ENCODE assay signal across 17 cellular contexts in genomic region chr17:4482338-4483011, GRCh38. TPM values are rescaled to one million over a fixed set of nuclear protein-coding genes. Genes with fewer than 3 reads are reported as not detected.
A peak's percentile ranks its signal among the peaks of the same experiment; 100 is the strongest.
DNase-seq lines count a peak whose midpoint lies in the region; ATAC-seq and TF ChIP-seq lines count a peak whose summit lies in the region.
"Had no signal": no experiment of that assay in that cellular context is flagged by ENCODE, and none has a peak within 500 bp of the region (broad histone marks: within the 10 kb centered on the region; RNA-seq: fewer than 3 reads in every experiment).

No MANE protein-coding gene starts in this region.

- H3K9me3 ChIP-seq in BLaER1 (no peaks in the 10 kb centered on the region), colonic mucosa (no peaks in the 10 kb centered on the region), adrenal gland (replicated peaks in 1 of 3) (no peaks in the 10 kb centered on the region)
- no peaks in the 10 kb centered on the region for H3K9me3 ChIP-seq in naive thymus-derived CD4-positive, alpha-beta T cell (ENCODE audit: control insufficient read depth in 2 of 3, low read length in 3 of 3)
- H3K9me3 ChIP-seq: heart left ventricle, right atrium auricular region, tibial artery had no signal

- H3K27ac Mint-ChIP-seq in naive thymus-derived CD4-positive, alpha-beta T cell: peak overlapping the region in 7 of 9 donors; percentile 51 to 97 (median 78)

- no peaks in the 10 kb centered on the region for H3K9me3 Mint-ChIP-seq in naive thymus-derived CD4-positive, alpha-beta T cell

- peaks cover 36 to 70% (median 57%) of the 10 kb centered on the region in 7 donors for H3K4me1 Mint-ChIP-seq in naive thymus-derived CD4-positive, alpha-beta T cell

- H3K27ac ChIP-seq in BLaER1 (no peak overlapping the region), colonic mucosa (peak overlapping the region; percentile 93), adrenal gland (no peak overlapping the region)
- no peak overlapping the region for H3K27ac ChIP-seq in naive thymus-derived CD4-positive, alpha-beta T cell (ENCODE audit: low read depth, low read length)
- H3K27ac ChIP-seq: heart left ventricle, right atrium auricular region, tibial artery had no signal

- H3K36me3 ChIP-seq in BLaER1: no peaks in the 10 kb centered on the region
- H3K36me3 ChIP-seq in H7 (replicated peaks; ENCODE audit: control insufficient read depth, insufficient read depth, low read length): no peaks in the 10 kb centered on the region
- no peaks in the 10 kb centered on the region for H3K36me3 ChIP-seq in colonic mucosa
- H3K36me3 ChIP-seq in naive thymus-derived CD4-positive, alpha-beta T cell (ENCODE audit: control insufficient read depth in 2 of 3, insufficient read depth in 3 of 3, low read length in 3 of 3): no peaks in the 10 kb centered on the region
- no peaks in the 10 kb centered on the region for H3K36me3 ChIP-seq in adrenal gland (replicated peaks in 1 of 2)
- H3K36me3 ChIP-seq: heart left ventricle, right atrium auricular region, tibial artery had no signal

- H4K20me1 ChIP-seq in BLaER1: no peaks in the 10 kb centered on the region

- ATAC-seq in naive thymus-derived CD4-positive, alpha-beta T cell: no peak
- no peak for ATAC-seq in GM19452 (IDR thresholded peaks at IDR 0.05; ENCODE audit: unreplicated experiment)

- H3K9ac ChIP-seq in BLaER1: no peak overlapping the region
- H3K9ac ChIP-seq in colonic mucosa (ENCODE audit: low read depth in 2 of 2, low read length in 2 of 2): peak overlapping the region; percentile 55 to 85

- no peak for TF ChIP-seq CTCF in colonic mucosa (IDR thresholded peaks at IDR 0.05)
- TF ChIP-seq CTCF in adrenal gland (IDR thresholded peaks at IDR 0.05): no peak
- no peak for TF ChIP-seq CTCF in GM10266 (IDR thresholded peaks at IDR 0.05; ENCODE audit: control insufficient read depth, insufficient read depth, low read depth, missing control alignments)

- no peaks in the 10 kb centered on the region for H3K27me3 Mint-ChIP-seq in naive thymus-derived CD4-positive, alpha-beta T cell

- POLR2A ChIA-PET in naive thymus-derived CD4-positive, alpha-beta T cell (lab: Charles Lee): interaction anchor here (0.6 to 2.2 kb wide), 3 partner anchors 9 to 340 kb away, joined by 3 to 10 read pairs (median 3); partner anchors contain the start of genes CYB5D2, SPNS2 and ZZEF1

- no peak overlapping the region for H3K4me3 ChIP-seq in BLaER1
- no peak overlapping the region for H3K4me3 ChIP-seq in H7 (ENCODE audit: insufficient read depth, low read depth, low read length)
- H3K4me3 ChIP-seq in colonic mucosa: peak overlapping the region; percentile 19
- no peak overlapping the region for H3K4me3 ChIP-seq in naive thymus-derived CD4-positive, alpha-beta T cell (ENCODE audit: low read length)
- H3K4me3 ChIP-seq in adrenal gland: no peak overlapping the region
- H3K4me3 ChIP-seq: heart left ventricle, right atrium auricular region, tibial artery had no signal

- TF ChIP-seq POLR2A in adrenal gland (IDR thresholded peaks at IDR 0.05): no peak

- H3K27me3 ChIP-seq in BLaER1 (no peaks in the 10 kb centered on the region), H7 (ENCODE audit: control insufficient read depth, insufficient read depth, low read length) (no peaks in the 10 kb centered on the region), colonic mucosa (no peaks in the 10 kb centered on the region), adrenal gland (no peaks in the 10 kb centered on the region)
- no peaks in the 10 kb centered on the region for H3K27me3 ChIP-seq in naive thymus-derived CD4-positive, alpha-beta T cell (ENCODE audit: control insufficient read depth in 2 of 2, insufficient read depth in 2 of 2, low read length in 2 of 2)
- H3K27me3 ChIP-seq: heart left ventricle, right atrium auricular region had no signal

- intact Hi-C loops in colonic mucosa (cut with DNase I): no loop called here
- intact Hi-C loops in naive thymus-derived CD4-positive, alpha-beta T cell (cut with micrococcal nuclease): loop anchor here in 1 of 2 donors (5.0 kb wide), 1 partner anchor 60 kb away; no protein-coding TSS in a partner anchor
- intact Hi-C loops in adrenal gland (cut with DNase I): no loop called here

- DNase-seq in H7 (peak; percentile 61), colonic mucosa (peak; percentile 60), adrenal gland (no peak), H4 (ENCODE audit: low spot score) (no peak), GM10266 (ENCODE audit: extremely low spot score) (no peak)
- no peak for DNase-seq in naive thymus-derived CD4-positive, alpha-beta T cell
- DNase-seq: DMS53; erythroblast; NCI-H1930; NCI-H526; stimulated activated CD4-positive, alpha-beta T cell treated with anti-CD3 and anti-CD28 coated beads, Interleukin-2, amount 100 ng/mL, for 24 hours; tibial artery had no signal

- H3K36me3 Mint-ChIP-seq in naive thymus-derived CD4-positive, alpha-beta T cell: peaks cover 0 to 6% (median 0%) of the 10 kb centered on the region in 5 donors

- peak overlapping the region; percentile 96 for H3K4me2 ChIP-seq in BLaER1

- H3K4me1 ChIP-seq in BLaER1 (peaks cover 70% of the 10 kb centered on the region), colonic mucosa (peaks cover 24% of the 10 kb centered on the region), adrenal gland (replicated peaks in 1 of 2) (no peaks in the 10 kb centered on the region)
- H3K4me1 ChIP-seq in naive thymus-derived CD4-positive, alpha-beta T cell (ENCODE audit: control insufficient read depth in 2 of 2, insufficient read depth in 2 of 2, low read length in 2 of 2): peaks cover 28 to 31% of the 10 kb centered on the region in 2 donors

- CTCF ChIA-PET in naive thymus-derived CD4-positive, alpha-beta T cell (lab: Charles Lee): interaction anchor here (0.9 kb wide), 1 partner anchor 145 kb away, joined by 3 read pairs; no protein-coding TSS in a partner anchor

- WGBS in adrenal gland, 4 donors: 90 to 92% (median 91%) methylated on average over 10 to 16 of the region's 16 CpGs

- peak overlapping the region in 6 of 10 donors; percentile 17 to 89 (median 70) for H3K4me3 Mint-ChIP-seq in naive thymus-derived CD4-positive, alpha-beta T cell

RNA-seq across cellular contexts. Expression of gene SPNS2, which starts 16.2 kb away (rescaled TPM):
- 1.8 and 2.1 TPM in 2 replicates for total RNA-seq in H7 (2014; rRNA removed; shearing (Covaris generic))
- total RNA-seq in colonic mucosa (10 to 100 TPM; 13.7 to 17.4 TPM), adrenal gland (10 to 100 TPM in 1 of 8 donors, 1 to 10 TPM in 7; 4.9 to 15.1 (median 7.7) TPM)
- total RNA-seq in naive thymus-derived CD4-positive, alpha-beta T cell: under 1 TPM in 4 of 5 experiments, not detected in 1; 0.19 to 0.56 (median 0.50) TPM
- not detected for polyA plus RNA-seq in naive thymus-derived CD4-positive, alpha-beta T cell
- polyA plus RNA-seq in adrenal gland: 10 to 100 TPM in 2 of 3 donors, under 1 TPM in 1; 0.90 to 25.1 (median 10.4) TPM
- total RNA-seq in H4 (2014; rRNA removed; shearing (Covaris generic)): 0.06 and 0.52 TPM in 2 replicates

RNA-seq across cellular contexts. Expression of gene SPNS3, which starts 48.7 kb away (rescaled TPM):
- total RNA-seq in H7 (2014; rRNA removed; shearing (Covaris generic)): 0.52 TPM in 1 of 2 replicates, not detected in the other
- total RNA-seq in colonic mucosa: 1 to 10 TPM in 1 of 2 donors, under 1 TPM in 1; 0.90 to 1.0 TPM
- 1 to 10 TPM; 1.7 to 6.7 (median 4.2) TPM for total RNA-seq in naive thymus-derived CD4-positive, alpha-beta T cell
- 1 to 10 TPM; 5.1 to 7.3 TPM for polyA plus RNA-seq in naive thymus-derived CD4-positive, alpha-beta T cell
- total RNA-seq in adrenal gland: 10 to 100 TPM in 2 of 8 donors, 1 to 10 TPM in 6; 1.1 to 10.5 (median 5.5) TPM
- polyA plus RNA-seq in adrenal gland: 1 to 10 TPM in 2 of 3 donors, under 1 TPM in 1; 0.53 to 3.8 (median 2.6) TPM
- 0.04 and 0.08 TPM in 2 replicates for total RNA-seq in H4 (2014; rRNA removed; shearing (Covaris generic))
- total RNA-seq: right atrium auricular region had no signal
- polyA plus RNA-seq: neural cell had no signal

Comparison
In these comparisons a context has a peak if more than half of its experiments do, and no peak if none do; other contexts are left out.
1. DNase-seq: peak in H7 (single experiment) and colonic mucosa (single experiment); none in naive thymus-derived CD4-positive, alpha-beta T cell (0 of 9), adrenal gland (0 of 7), H4 (single experiment) and GM10266 (single experiment).